21 cellular contexts compared by ENCODE assay signal in genomic region chr5:81773574-81773973, GRCh38. TPM values are rescaled to one million over a fixed set of nuclear protein-coding genes. Genes with fewer than 3 reads are reported as not detected.
DNase-seq lines count a peak whose midpoint lies in the region; ATAC-seq and TF ChIP-seq lines count a peak whose summit lies in the region.
"Had no signal": no experiment of that assay in that cellular context is flagged by ENCODE, and none has a peak within 500 bp of the region (broad histone marks: within the 10 kb centered on the region; RNA-seq: fewer than 3 reads in every experiment).

No MANE protein-coding gene starts in this region.

- TF ChIP-seq CTCF in brain microvascular endothelial cell (IDR thresholded peaks at IDR 0.05; ENCODE audit: low read depth, low read length, missing control alignments): no peak

- in situ Hi-C loops in Caki2 (cut with HindIII; ENCODE audit: low pct_unique_long_range_greater_than_20kb, low sequenced_read_pairs): no loop called here
- in situ Hi-C loops in brain microvascular endothelial cell (cut with HindIII; ENCODE audit: low pct_ligation_motif_present, low sequenced_read_pairs): no loop called here

- peaks cover 0 to 3% (median 0%) of the 10 kb centered on the region in 5 donors for H3K9me3 ChIP-seq in subcutaneous abdominal adipose tissue (ENCODE audit: control insufficient read depth in 5 of 5, low read length in 5 of 5)
- H3K9me3 ChIP-seq: spleen, upper lobe of right lung had no signal

- ATAC-seq in GM18867 (IDR thresholded peaks at IDR 0.05; ENCODE audit: unreplicated experiment): no peak
- ATAC-seq: activated CD8-positive, alpha-beta T cell treated with anti-CD3 and anti-CD28 coated beads for 36 hours; upper lobe of right lung had no signal

- H3K4me1 ChIP-seq in subcutaneous abdominal adipose tissue (ENCODE audit: control insufficient read depth in 5 of 5, insufficient read depth in 5 of 5, low read length in 5 of 5): peaks cover 0 to 21% (median 16%) of the 10 kb centered on the region in 5 donors

- H3K36me3 ChIP-seq in subcutaneous abdominal adipose tissue (ENCODE audit: control insufficient read depth in 5 of 5, insufficient read depth in 5 of 5, low read length in 5 of 5) (no peaks in the 10 kb centered on the region), brain microvascular endothelial cell (replicated peaks) (no peaks in the 10 kb centered on the region)
- H3K36me3 ChIP-seq: spleen, upper lobe of right lung had no signal

- H3K27ac ChIP-seq in subcutaneous abdominal adipose tissue (ENCODE audit: low read depth, low read length) (peak overlapping the region; percentile 67), brain microvascular endothelial cell (no peak overlapping the region)
- H3K27ac ChIP-seq: C4-2B, upper lobe of right lung had no signal

- H3K27me3 ChIP-seq in subcutaneous abdominal adipose tissue (ENCODE audit: control insufficient read depth in 5 of 5, insufficient read depth in 4 of 5, low read length in 5 of 5) (no peaks in the 10 kb centered on the region), brain microvascular endothelial cell (replicated peaks) (no peaks in the 10 kb centered on the region)
- H3K27me3 ChIP-seq: spleen, upper lobe of right lung had no signal

- no peak overlapping the region for H3K4me3 ChIP-seq in subcutaneous abdominal adipose tissue (ENCODE audit: low read depth in 1 of 5, low read length in 5 of 5)
- no peak overlapping the region for H3K4me3 ChIP-seq in brain microvascular endothelial cell (ENCODE audit: low read depth, low read length)
- H3K4me3 ChIP-seq: spleen, upper lobe of right lung had no signal

- H3K9ac ChIP-seq in subcutaneous abdominal adipose tissue (ENCODE audit: low read length in 5 of 5): no peak overlapping the region

- peak; percentile 23 for DNase-seq in Caki2 (ENCODE audit: low read depth)
- DNase-seq in RPMI8226: peak; percentile 61
- DNase-seq in kidney tubule cell (ENCODE audit: low spot score): peak; percentile 60
- no peak for DNase-seq in NCI-H2107 treated with DMSO at 0.1 percent for 48 hours (lab: John Stamatoyannopoulos, UW; ENCODE audit: unreplicated experiment)
- no peak for DNase-seq in brain microvascular endothelial cell
- DNase-seq in islet precursor cell: no peak
- DNase-seq: activated CD4-positive, CD25-positive, alpha-beta regulatory T cell treated with anti-CD3 and anti-CD28 coated beads, Interleukin-2, amount 50 U/mL, for 72 hours; activated CD8-positive, alpha-beta T cell treated with anti-CD3 and anti-CD28 coated beads for 36 hours; activated gamma-delta T cell treated with Interleukin-2 at 50 U/mL for 16 hours; activated T-cell treated with anti-CD3 and anti-CD28 coated beads for 4 hours; IMR-90; NCI-H146; NCI-H526 treated with DMSO at 0.1 percent for 48 hours; SHP77 treated with DMSO at 0.1 percent for 48 hours; spleen; stimulated activated CD4-positive, alpha-beta T cell treated with anti-CD3 and anti-CD28 coated beads, Interleukin-4, amount 100 ng/mL, for 1 hour; stimulated activated naive CD4-positive, alpha-beta T cell; upper lobe of right lung had no signal

RNA-seq across cellular contexts. Expression of gene SSBP2, which starts 22.7 kb away (rescaled TPM):
- 0.10 and 1.2 TPM in 2 replicates for total RNA-seq in Caki2 (2014; rRNA removed; shearing (Covaris generic); ENCODE audit: low replicate concordance)

Comparison
In these comparisons a context has a peak if more than half of its experiments do, and no peak if none do; other contexts are left out.
1. DNase-seq: peak in Caki2 (single experiment), RPMI8226 (single experiment) and kidney tubule cell (single experiment); none in NCI-H2107 treated with DMSO at 0.1 percent for 48 hours (single experiment), brain microvascular endothelial cell (single experiment) and islet precursor cell (single experiment).